ENCODE assay signal across 9 cellular contexts in the genomic region with DNA sequence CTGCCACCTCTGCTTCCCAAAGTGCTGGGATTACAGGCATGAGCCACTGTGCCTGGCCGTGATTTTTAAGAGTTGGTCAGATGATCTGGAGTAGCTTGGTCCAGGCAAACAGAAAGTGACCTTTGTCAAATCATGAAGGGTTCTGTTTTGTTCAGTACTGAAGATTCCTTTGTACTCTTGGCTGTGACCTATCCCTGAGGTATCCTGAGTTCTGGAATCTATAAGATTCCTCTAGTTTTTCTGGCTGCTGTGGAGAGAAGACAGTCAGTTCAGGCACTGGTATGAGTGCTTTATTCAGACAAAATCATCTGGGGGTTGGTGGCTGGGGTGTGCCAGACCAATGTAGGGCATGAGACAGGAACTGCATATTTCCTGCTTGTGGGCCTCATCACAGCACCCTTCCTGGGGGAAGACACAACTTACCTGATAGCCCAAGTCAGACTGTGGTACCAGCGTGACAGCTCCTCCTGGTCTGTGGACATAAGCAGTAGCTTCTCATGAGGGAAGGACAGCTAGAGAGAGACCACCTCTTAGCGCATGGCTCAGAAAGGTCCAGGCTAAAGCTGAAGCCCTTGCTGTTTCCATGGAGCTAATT. TPM values are rescaled to one million over a fixed set of nuclear protein-coding genes. Genes with fewer than 3 reads are reported as not detected.
DNase-seq lines count a peak whose midpoint lies in the region; ATAC-seq, FAIRE-seq and TF ChIP-seq lines count a peak whose summit lies in the region.
"Had no signal": no experiment of that assay in that cellular context is flagged by ENCODE, and none has a peak within 500 bp of the region (broad histone marks: within the 10 kb centered on the region; RNA-seq: fewer than 3 reads in every experiment).

No MANE protein-coding gene starts in this region.

- no peaks in the 10 kb centered on the region for H3K9me3 ChIP-seq in gastroesophageal sphincter
- no peaks in the 10 kb centered on the region for H3K9me3 ChIP-seq in subcutaneous abdominal adipose tissue (ENCODE audit: control insufficient read depth in 5 of 5, low read length in 5 of 5)

- peak overlapping the region; percentile 48 for H3K4me3 Mint-ChIP-seq in activated CD8-positive, alpha-beta memory T cell treated with anti-CD3 and anti-CD28 coated beads, Interleukin-2, amount 10 ng/mL, durations not matched to agents 7 days and 5 days
- H3K4me3 Mint-ChIP-seq in activated CD8-positive, alpha-beta T cell treated with anti-CD3 and anti-CD28 coated beads for 36 hours = peak overlapping the region; percentile 84

- ATAC-seq in activated CD8-positive, alpha-beta memory T cell treated with anti-CD3 and anti-CD28 coated beads, Interleukin-2, amount 10 ng/mL, durations not matched to agents 7 days and 5 days = no peak
- no peak for ATAC-seq in activated CD8-positive, alpha-beta T cell treated with anti-CD3 and anti-CD28 coated beads for 36 hours
- no peak for ATAC-seq in gastroesophageal sphincter

- no peak overlapping the region for H3K4me3 ChIP-seq in gastroesophageal sphincter
- H3K4me3 ChIP-seq in subcutaneous abdominal adipose tissue (ENCODE audit: low read depth in 1 of 5, low read length in 5 of 5) = no peak overlapping the region

- peaks cover 4% of the 10 kb centered on the region for H3K27me3 Mint-ChIP-seq in activated CD8-positive, alpha-beta memory T cell treated with anti-CD3 and anti-CD28 coated beads, Interleukin-2, amount 10 ng/mL, durations not matched to agents 7 days and 5 days
- peaks cover 2% of the 10 kb centered on the region for H3K27me3 Mint-ChIP-seq in activated CD8-positive, alpha-beta T cell treated with anti-CD3 and anti-CD28 coated beads for 36 hours

- CTCF ChIA-PET in activated CD8-positive, alpha-beta memory T cell treated with anti-CD3 and anti-CD28 coated beads, Interleukin-2, amount 10 ng/mL, durations not matched to agents 7 days and 5 days (lab: Charles Lee) = interaction anchor here (1.2 to 14.2 kb wide), 9 partner anchors 14 to 74 kb away, joined by 3 to 208 read pairs (median 6); a partner anchor contains a TSS
- CTCF ChIA-PET in activated CD8-positive, alpha-beta T cell treated with anti-CD3 and anti-CD28 coated beads for 36 hours (lab: Charles Lee) = interaction anchor here (0.7 to 24.5 kb wide), 12 partner anchors 10 to 1258 kb away, joined by 3 to 313 read pairs (median 4); a partner anchor contains a TSS

- H3K27me3 ChIP-seq in gastroesophageal sphincter (no peaks in the 10 kb centered on the region), subcutaneous abdominal adipose tissue (ENCODE audit: control insufficient read depth in 5 of 5, insufficient read depth in 4 of 5, low read length in 5 of 5) (no peaks in the 10 kb centered on the region)

- no peak for TF ChIP-seq EP300 in gastroesophageal sphincter (IDR thresholded peaks at IDR 0.05)

- peaks cover 0 to 11% of the 10 kb centered on the region in 2 donors for H3K36me3 ChIP-seq in gastroesophageal sphincter
- H3K36me3 ChIP-seq in subcutaneous abdominal adipose tissue (ENCODE audit: control insufficient read depth in 5 of 5, insufficient read depth in 5 of 5, low read length in 5 of 5) = peaks cover 0 to 20% (median 11%) of the 10 kb centered on the region in 5 donors

- H3K4me1 ChIP-seq in gastroesophageal sphincter (peaks cover 0 to 84% (median 17%) of the 10 kb centered on the region in 3 donors), subcutaneous abdominal adipose tissue (ENCODE audit: control insufficient read depth in 5 of 5, insufficient read depth in 5 of 5, low read length in 5 of 5) (peaks cover 16 to 58% (median 51%) of the 10 kb centered on the region in 5 donors)

- DNase-seq in activated CD8-positive, alpha-beta memory T cell treated with anti-CD3 and anti-CD28 coated beads, Interleukin-2, amount 10 ng/mL, durations not matched to agents 7 days and 5 days = peak; percentile 56
- no peak for DNase-seq in activated CD8-positive, alpha-beta memory T cell treated with anti-CD3 and anti-CD28 coated beads, Interleukin-2, amount 50 U/mL, for 48 hours
- no peak for DNase-seq in activated CD8-positive, alpha-beta T cell treated with anti-CD3 and anti-CD28 coated beads for 36 hours
- no peak for DNase-seq in AML-193 (lab: John Stamatoyannopoulos, UW)
- no peak for DNase-seq in D721Med (ENCODE audit: insufficient read length, low spot score)
- no peak for DNase-seq in kidney tubule cell (ENCODE audit: low spot score)

- no peak for TF ChIP-seq CTCF in activated CD8-positive, alpha-beta T cell treated with anti-CD3 and anti-CD28 coated beads for 36 hours (IDR thresholded peaks at IDR 0.05)
- TF ChIP-seq CTCF in gastroesophageal sphincter (IDR thresholded peaks at IDR 0.05) (no peak), D721Med (IDR thresholded peaks at IDR 0.05; ENCODE audit: insufficient read depth, missing control alignments) (no peak)

- H3K27ac ChIP-seq in gastroesophageal sphincter = peak overlapping the region; percentile 94 to 100 (median 100)
- peak overlapping the region; percentile 95 for H3K27ac ChIP-seq in subcutaneous abdominal adipose tissue (ENCODE audit: low read depth, low read length)

- FAIRE-seq in D721Med (lab: Jason Lieb, UNC) = no peak

- peaks cover 31% of the 10 kb centered on the region for H3K36me3 Mint-ChIP-seq in activated CD8-positive, alpha-beta memory T cell treated with anti-CD3 and anti-CD28 coated beads, Interleukin-2, amount 10 ng/mL, durations not matched to agents 7 days and 5 days
- H3K36me3 Mint-ChIP-seq in activated CD8-positive, alpha-beta T cell treated with anti-CD3 and anti-CD28 coated beads for 36 hours (ENCODE audit: low read depth) = peaks cover 44% of the 10 kb centered on the region

- intact Hi-C loops in activated CD8-positive, alpha-beta T cell treated with anti-CD3 and anti-CD28 coated beads for 36 hours (cut with micrococcal nuclease) = no loop called here

- POLR2A ChIA-PET in activated CD8-positive, alpha-beta T cell treated with anti-CD3 and anti-CD28 coated beads for 36 hours (lab: Charles Lee) = interaction anchor here (0.8 to 1.7 kb wide), 4 partner anchors 14 to 43 kb away, joined by 3 to 8 read pairs (median 4); a partner anchor contains a TSS

- 8 to 29% methylated on average over 1 of the region's 3 CpGs for WGBS in gastroesophageal sphincter (ENCODE audit: low coverage in 1 of 2), 2 donors

- peak overlapping the region in 2 of 5 donors; percentile 2 to 43 for H3K9ac ChIP-seq in subcutaneous abdominal adipose tissue (ENCODE audit: low read length in 5 of 5)

- no peak for TF ChIP-seq POLR2A in gastroesophageal sphincter (IDR thresholded peaks at IDR 0.05)

- no peaks in the 10 kb centered on the region for H3K9me3 Mint-ChIP-seq in activated CD8-positive, alpha-beta memory T cell treated with anti-CD3 and anti-CD28 coated beads, Interleukin-2, amount 10 ng/mL, durations not matched to agents 7 days and 5 days (ENCODE audit: low read depth)
- no peaks in the 10 kb centered on the region for H3K9me3 Mint-ChIP-seq in activated CD8-positive, alpha-beta T cell treated with anti-CD3 and anti-CD28 coated beads for 36 hours

- H3K27ac Mint-ChIP-seq in activated CD8-positive, alpha-beta memory T cell treated with anti-CD3 and anti-CD28 coated beads, Interleukin-2, amount 10 ng/mL, durations not matched to agents 7 days and 5 days = peak overlapping the region; percentile 85
- peak overlapping the region; percentile 82 for H3K27ac Mint-ChIP-seq in activated CD8-positive, alpha-beta T cell treated with anti-CD3 and anti-CD28 coated beads for 36 hours

- peaks cover 82% of the 10 kb centered on the region for H3K4me1 Mint-ChIP-seq in activated CD8-positive, alpha-beta memory T cell treated with anti-CD3 and anti-CD28 coated beads, Interleukin-2, amount 10 ng/mL, durations not matched to agents 7 days and 5 days
- peaks cover 60% of the 10 kb centered on the region for H3K4me1 Mint-ChIP-seq in activated CD8-positive, alpha-beta T cell treated with anti-CD3 and anti-CD28 coated beads for 36 hours (ENCODE audit: low read depth)

RNA-seq across cellular contexts. Expression of a gene that starts 3.1 kb away (rescaled TPM):
- 10 to 100 TPM; 14.5 to 21.1 TPM for total RNA-seq in activated CD8-positive, alpha-beta memory T cell treated with anti-CD3 and anti-CD28 coated beads, Interleukin-2, amount 10 ng/mL, durations not matched to agents 7 days and 5 days
- 10 to 100 TPM; 16.0 to 19.9 TPM for total RNA-seq in activated CD8-positive, alpha-beta T cell treated with anti-CD3 and anti-CD28 coated beads for 36 hours
- total RNA-seq in gastroesophageal sphincter = 1 to 10 TPM in 2 of 4 donors, under 1 TPM in 2; 0.52 to 2.2 (median 0.81) TPM
- total RNA-seq: myocyte had no signal

RNA-seq across cellular contexts. Expression of a gene that starts 3.8 kb away (rescaled TPM):
- total RNA-seq in activated CD8-positive, alpha-beta memory T cell treated with anti-CD3 and anti-CD28 coated beads, Interleukin-2, amount 10 ng/mL, durations not matched to agents 7 days and 5 days = 10 to 100 TPM; 28.7 to 29.4 TPM
- total RNA-seq in activated CD8-positive, alpha-beta T cell treated with anti-CD3 and anti-CD28 coated beads for 36 hours = 10 to 100 TPM; 12.1 to 13.7 TPM
- total RNA-seq in gastroesophageal sphincter = 10 to 100 TPM; 61.9 to 94.2 (median 87.0) TPM

RNA-seq across cellular contexts. Expression of a gene that starts 4.0 kb away (rescaled TPM):
- total RNA-seq in activated CD8-positive, alpha-beta memory T cell treated with anti-CD3 and anti-CD28 coated beads, Interleukin-2, amount 10 ng/mL, durations not matched to agents 7 days and 5 days = over 10,000 TPM in 1 of 2 experiments, 1,000 to 10,000 TPM in 1; 6,751 to 13,083 TPM
- total RNA-seq in activated CD8-positive, alpha-beta T cell treated with anti-CD3 and anti-CD28 coated beads for 36 hours = over 10,000 TPM; 13,164 to 13,311 TPM
- 1,000 to 10,000 TPM; 1,650 to 4,855 (median 3,807) TPM for total RNA-seq in gastroesophageal sphincter

RNA-seq across cellular contexts. Expression of a gene that starts 11.1 kb away (rescaled TPM):
- total RNA-seq in activated CD8-positive, alpha-beta memory T cell treated with anti-CD3 and anti-CD28 coated beads, Interleukin-2, amount 10 ng/mL, durations not matched to agents 7 days and 5 days = 100 to 1,000 TPM; 144 to 155 TPM
- 100 to 1,000 TPM in 1 of 2 experiments, 10 to 100 TPM in 1; 99.9 to 102 TPM for total RNA-seq in activated CD8-positive, alpha-beta T cell treated with anti-CD3 and anti-CD28 coated beads for 36 hours
- 1 to 10 TPM in 3 of 4 donors, not detected in 1; 1.2 to 1.6 (median 1.6) TPM for total RNA-seq in gastroesophageal sphincter
- total RNA-seq: myocyte had no signal

RNA-seq across cellular contexts. Expression of a gene that starts 11.9 kb away (rescaled TPM):
- under 1 TPM; 0.21 to 0.85 TPM for total RNA-seq in activated CD8-positive, alpha-beta memory T cell treated with anti-CD3 and anti-CD28 coated beads, Interleukin-2, amount 10 ng/mL, durations not matched to agents 7 days and 5 days
- 1 to 10 TPM; 4.5 to 4.9 TPM for total RNA-seq in activated CD8-positive, alpha-beta T cell treated with anti-CD3 and anti-CD28 coated beads for 36 hours
- total RNA-seq in gastroesophageal sphincter = 1 to 10 TPM in 1 of 4 donors, not detected in 3; 3.9 TPM
- total RNA-seq: myocyte had no signal

Comparison
In these comparisons a context has a peak if more than half of its experiments do, and no peak if none do; other contexts are left out.
1. RNA of a gene that starts 3.1 kb away (total RNA-seq): 14.5 to 21.1 TPM in activated CD8-positive, alpha-beta memory T cell treated with anti-CD3 and anti-CD28 coated beads, Interleukin-2, amount 10 ng/mL, durations not matched to agents 7 days and 5 days and 16.0 to 19.9 TPM in activated CD8-positive, alpha-beta T cell treated with anti-CD3 and anti-CD28 coated beads for 36 hours; 0.52 to 2.2 TPM in gastroesophageal sphincter; every median in the first group is over 4 times any median in the second.